Comparison of ENCODE assay signal across 8 cellular contexts in the genomic region with DNA sequence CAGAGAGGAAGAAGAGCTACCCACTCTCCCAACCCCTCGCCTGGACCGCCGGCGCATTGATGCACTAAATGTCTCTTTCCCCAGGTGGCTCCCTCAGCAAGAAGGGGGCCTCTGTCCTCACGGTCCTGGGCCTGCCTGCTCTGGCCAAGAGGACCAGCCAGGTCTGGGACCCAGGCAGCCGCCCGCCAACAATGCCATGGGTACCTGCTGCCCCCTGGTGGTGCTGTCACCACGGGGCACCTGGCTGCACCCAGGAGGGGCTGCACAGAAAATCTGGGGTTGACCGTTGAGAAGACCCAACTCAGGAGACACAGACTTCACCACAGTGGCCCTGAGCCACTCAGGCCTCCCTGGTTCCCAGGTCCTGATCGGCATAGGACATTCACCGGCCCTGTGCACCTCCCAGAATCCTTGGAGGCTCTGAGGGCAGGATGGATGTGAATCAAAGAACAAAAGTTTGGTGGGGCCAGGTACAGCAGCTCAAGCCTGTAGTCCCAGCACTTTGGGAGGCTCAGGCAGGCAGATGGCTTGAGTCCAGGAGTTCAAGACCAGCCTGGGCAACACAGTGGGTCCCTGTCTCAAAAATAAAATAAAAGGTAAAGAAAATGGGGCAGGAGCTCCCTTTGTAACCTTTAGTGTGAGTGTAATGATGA. TPM values are rescaled to one million over a fixed set of nuclear protein-coding genes. Genes with fewer than 3 reads are reported as not detected.
DNase-seq lines count a peak whose midpoint lies in the region; ATAC-seq lines count a peak whose summit lies in the region.

No MANE protein-coding gene starts in this region.

- H3K9me3 Mint-ChIP-seq in activated naive CD4-positive, alpha-beta T cell treated with anti-CD3 and anti-CD28 coated beads, Interleukin-2, amount 50 U/mL, for 72 hours = no peaks in the 10 kb centered on the region

- intact Hi-C loops in cardiac septum (cut with DNase I) = loop anchor here (5.0 kb wide), 1 partner anchor 77 kb away; no protein-coding TSS in a partner anchor

- H3K36me3 Mint-ChIP-seq in activated naive CD4-positive, alpha-beta T cell treated with anti-CD3 and anti-CD28 coated beads, Interleukin-2, amount 50 U/mL, for 72 hours = no peaks in the 10 kb centered on the region

- peak; percentile 47 to 54 for ATAC-seq in activated naive CD4-positive, alpha-beta T cell treated with anti-CD3 and anti-CD28 coated beads, Interleukin-2, amount 50 U/mL, for 72 hours
- no peak for ATAC-seq in HG03045 (IDR thresholded peaks at IDR 0.05; ENCODE audit: unreplicated experiment)
- ATAC-seq in GM18502 (IDR thresholded peaks at IDR 0.05; ENCODE audit: poor library complexity, unreplicated experiment) = no peak

- H3K27ac Mint-ChIP-seq in activated naive CD4-positive, alpha-beta T cell treated with anti-CD3 and anti-CD28 coated beads, Interleukin-2, amount 50 U/mL, for 72 hours = no peak overlapping the region

- DNase-seq in ELF-1 (ENCODE audit: low read depth, low spot score) (peak; percentile 89), LoVo (ENCODE audit: low spot score) (peak; percentile 66), T follicular helper cell (ENCODE audit: low read depth) (peak; percentile 51), cardiac septum (ENCODE audit: low spot score) (peak; percentile 87), retina (peak; percentile 92)
- DNase-seq in activated naive CD4-positive, alpha-beta T cell treated with anti-CD3 and anti-CD28 coated beads, Interleukin-2, amount 50 U/mL, for 72 hours (ENCODE audit: low spot score in 2 of 2) = peak; percentile 78 to 89

RNA-seq across cellular contexts. Expression of a gene that starts 2.4 kb away (rescaled TPM):
- 1 to 10 TPM; 7.5 to 9.1 TPM for total RNA-seq in activated naive CD4-positive, alpha-beta T cell treated with anti-CD3 and anti-CD28 coated beads, Interleukin-2, amount 50 U/mL, for 72 hours
- total RNA-seq in cardiac septum = 8.1 TPM

RNA-seq across cellular contexts. Expression of a gene that starts 30.8 kb away (rescaled TPM):
- 10 to 100 TPM in 1 of 2 donors, 1 to 10 TPM in 1; 3.7 to 19.8 TPM for total RNA-seq in activated naive CD4-positive, alpha-beta T cell treated with anti-CD3 and anti-CD28 coated beads, Interleukin-2, amount 50 U/mL, for 72 hours
- total RNA-seq in cardiac septum = 9.0 TPM

Comparison
In these comparisons a context has a peak if more than half of its experiments do, and no peak if none do; other contexts are left out.
1. ATAC-seq: peak in activated naive CD4-positive, alpha-beta T cell treated with anti-CD3 and anti-CD28 coated beads, Interleukin-2, amount 50 U/mL, for 72 hours (2 of 2); none in HG03045 (single experiment) and GM18502 (single experiment).
2. Peak in every context shown above with its lines, with median percentiles within 50 percentile points of each other: DNase-seq.